In genomic region chr9:79824265-79824664, GRCh38 we compare ENCODE assay signal across 14 cellular contexts.
A peak's percentile ranks its signal among the peaks of the same experiment; 100 is the strongest.
DNase-seq lines count a peak whose midpoint lies in the region; ATAC-seq, FAIRE-seq and TF ChIP-seq lines count a peak whose summit lies in the region.
"Had no signal": no experiment of that assay in that cellular context is flagged by ENCODE, and none has a peak within 500 bp of the region (broad histone marks: within the 10 kb centered on the region; RNA-seq: fewer than 3 reads in every experiment).

No MANE protein-coding gene starts in this region.

- POLR2A ChIA-PET in GM12878 (lab: Charles Lee) = interaction anchor here (0.5 to 0.8 kb wide), 2 partner anchors 45 to 199 kb away, joined by 3 to 4 read pairs; no protein-coding TSS in a partner anchor

- FAIRE-seq in GM12878 (lab: Jason Lieb, UNC) = no peak
- FAIRE-seq in GM12891 (lab: Jason Lieb, UNC) = no peak
- FAIRE-seq: HTR-8/SVneo, keratinocyte had no signal

- no peaks in the 10 kb centered on the region for H3K79me2 ChIP-seq in GM12878 (ENCODE audit: control insufficient read depth, insufficient read depth, low read length)

- no peak overlapping the region for H3K4me3 ChIP-seq in GM12878
- H3K4me3 ChIP-seq: Peyer's patch had no signal

- no peak for TF ChIP-seq EP300 in GM12878 (IDR thresholded peaks at IDR 0.05; ENCODE audit: borderline replicate concordance in 1 of 2, control insufficient read depth in 1 of 2, low read depth in 2 of 2, low read length in 2 of 2)

- no peak overlapping the region for H2AFZ ChIP-seq in GM12878 (ENCODE audit: control insufficient read depth, low read depth, low read length)

- in situ Hi-C loops in GM12878 (cut with MboI) = no loop called here

- no peaks in the 10 kb centered on the region for H3K27me3 ChIP-seq in GM12878 (replicated peaks in 1 of 2; ENCODE audit: control insufficient read depth in 2 of 2, insufficient read depth in 2 of 2, low read length in 1 of 2)
- H3K27me3 ChIP-seq: Peyer's patch had no signal

- H3K36me3 ChIP-seq in GM12878 (ENCODE audit: control insufficient read depth in 2 of 2, insufficient read depth in 2 of 2, low read length in 1 of 2) = no peaks in the 10 kb centered on the region; a peak in 1 of 4 replicates
- H3K36me3 ChIP-seq: Peyer's patch, WERI-Rb-1 had no signal

- H3K9ac ChIP-seq in GM12878 (ENCODE audit: control insufficient read depth, insufficient read depth, low read length) = no peak overlapping the region

- no peaks in the 10 kb centered on the region; the same call in 2 of the 3 replicates for H3K9me3 ChIP-seq in GM12878 (replicated peaks; ENCODE audit: control insufficient read depth, insufficient read depth, low read length)
- H3K9me3 ChIP-seq: Peyer's patch had no signal

- no peak overlapping the region for H3K4me2 ChIP-seq in GM12878 (ENCODE audit: control insufficient read depth, insufficient read depth)

- no peak for TF ChIP-seq CTCF in GM12878 (IDR thresholded peaks at IDR 0.05 in 2 of 3, conservative IDR thresholded peaks at IDR 0.05 in 1 of 3; ENCODE audit: control insufficient read depth in 2 of 3, extremely low read depth in 1 of 3, insufficient read depth in 1 of 3, low read depth in 3 of 3, low read length in 3 of 3)

- ATAC-seq in GM18909 (IDR thresholded peaks at IDR 0.05; ENCODE audit: poor library complexity, unreplicated experiment) (peak; percentile 98), GM21526 (IDR thresholded peaks at IDR 0.05; ENCODE audit: low FRiP score, unreplicated experiment) (peak; percentile 89), HG03097 (IDR thresholded peaks at IDR 0.05; ENCODE audit: low FRiP score, unreplicated experiment) (peak; percentile 97), GM12878 (peak; percentile 58)

- no peaks in the 10 kb centered on the region for H3K4me1 ChIP-seq in GM12878 (ENCODE audit: control insufficient read depth, insufficient read depth, low read length)
- H3K4me1 ChIP-seq: Peyer's patch had no signal

- SMC1A ChIA-PET in GM12878 (lab: Charles Lee; ENCODE audit: uncharacterized antibody, unreplicated experiment) = no interaction called here

- RAD21 ChIA-PET in GM12878 (lab: Charles Lee; ENCODE audit: unreplicated experiment) = no interaction called here

- CTCF ChIA-PET in GM12878 (lab: Yijun Ruan, JAX) = no interaction called here

- DNase-seq in GM12878 (ENCODE audit: low read depth, low spot score) (no peak), foreskin melanocyte (no peak), GM12891 (ENCODE audit: insufficient read length, low spot score) (no peak), COLO829 (ENCODE audit: low spot score) (no peak)
- DNase-seq: activated naive CD4-positive, alpha-beta T cell; COR-L47; NCI-H1436 had no signal

- no peak overlapping the region for H3K27ac ChIP-seq in GM12878 (ENCODE audit: control insufficient read depth, insufficient read depth)
- H3K27ac ChIP-seq: Peyer's patch, WERI-Rb-1 had no signal

- TF ChIP-seq RAD21 in GM12878 (IDR thresholded peaks at IDR 0.05; ENCODE audit: insufficient read depth, low read depth, low read length) = no peak

- WGBS in GM12878 (ENCODE audit: insufficient coverage, insufficient replicate concordance, low lambda C conversion rate, missing lambda C conversion rate) = 3% methylated on average over 3 of the region's 3 CpGs

- no peaks in the 10 kb centered on the region for H4K20me1 ChIP-seq in GM12878 (ENCODE audit: control insufficient read depth, insufficient read depth)

- no TSS peak for BruUV-seq in GM12878 (replicated peaks; lab: Mats Ljungman, UMichigan)

- intact Hi-C loops in GM12878 (cut with micrococcal nuclease; ENCODE audit: unreplicated experiment) = no loop called here

- no peak for TF ChIP-seq POLR2A in GM12878 (IDR thresholded peaks at IDR 0.05; ENCODE audit: low read depth, low read length)
- TF ChIP-seq POLR2A in GM12891 (IDR thresholded peaks at IDR 0.05; ENCODE audit: low read depth, low read length) = no peak

TF ChIP-seq in GM12878, 131 proteins besides CTCF, POLR2A, EP300 and RAD21:
- TF ChIP-seq ZNF207 (IDR thresholded peaks at IDR 0.05; ENCODE audit: borderline replicate concordance) (no peak), WRNIP1 (IDR thresholded peaks at IDR 0.05; ENCODE audit: borderline replicate concordance, low read depth, low read length) (no peak), RUNX3 (IDR thresholded peaks at IDR 0.05; ENCODE audit: low read length) (no peak), TBL1XR1 (IDR thresholded peaks at IDR 0.05; ENCODE audit: low read depth, low read length) (no peak), POU2F2 (IDR thresholded peaks at IDR 0.05; ENCODE audit: borderline replicate concordance, low read depth, low read length) (no peak), PAX8 (IDR thresholded peaks at IDR 0.05) (no peak), JUND (IDR thresholded peaks at IDR 0.05; ENCODE audit: low read depth, low read length) (no peak), NKRF (conservative IDR thresholded peaks at IDR 0.05) (no peak), TAF1 (IDR thresholded peaks at IDR 0.05; ENCODE audit: borderline replicate concordance, low read depth, low read length) (no peak)

TF ChIP-seq in GM12891, 5 proteins besides CTCF, POLR2A, EP300 and RAD21:
- TF ChIP-seq SPI1 (IDR thresholded peaks at IDR 0.05; ENCODE audit: low read depth, low read length) = no peak
- no peak for TF ChIP-seq POU2F2 (IDR thresholded peaks at IDR 0.05; ENCODE audit: low read depth, low read length)
- TF ChIP-seq TAF1 (IDR thresholded peaks at IDR 0.05; ENCODE audit: low read depth, low read length) = no peak
- TF ChIP-seq POLR2AphosphoS5 (IDR thresholded peaks at IDR 0.05; ENCODE audit: low read depth, low read length) = no peak
- TF ChIP-seq PAX5 (IDR thresholded peaks at IDR 0.05; ENCODE audit: insufficient read depth, low read length, severe bottlenecking) = no peak
